18 cellular contexts compared by ENCODE assay signal in the genomic region with DNA sequence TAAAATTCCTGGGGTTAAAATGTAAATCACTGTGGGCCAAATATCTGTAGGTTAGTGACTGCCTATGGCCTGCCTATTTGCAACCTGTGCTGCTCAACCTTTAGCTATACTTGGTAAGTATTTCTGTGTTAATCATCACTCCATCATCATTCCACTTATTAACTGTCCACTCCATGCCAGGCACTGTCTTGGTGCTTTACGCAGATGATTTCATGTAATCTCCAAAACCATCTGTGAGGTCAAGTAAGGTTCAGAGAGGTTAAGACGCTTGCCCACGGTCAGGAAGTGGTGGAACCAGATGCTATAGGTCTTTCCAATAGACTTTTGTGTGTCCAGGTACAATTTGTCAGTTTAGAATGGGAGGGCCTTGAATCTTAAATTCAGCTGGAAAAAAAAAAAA.
"Had no signal": no experiment of that assay in that cellular context is flagged by ENCODE, and none has a peak within 500 bp of the region (broad histone marks: within the 10 kb centered on the region; RNA-seq: fewer than 3 reads in every experiment).

No MANE protein-coding gene starts in this region.

- DNase-seq: cortex of kidney; dorsolateral prefrontal cortex; effector CD8-positive, alpha-beta T cell; gastrocnemius medialis; heart right ventricle; hypothalamus; kidney glomerular epithelial cell; mammary epithelial cell; mucosa of descending colon; natural killer cell; ovary; stimulated activated naive CD4-positive, alpha-beta T cell treated with Interleukin-2 at 50 U/mL for 16 hours; trophoblast cell had no signal

- H3K4me1 ChIP-seq: gastrocnemius medialis, right atrium auricular region, sigmoid colon had no signal

- H3K27ac Mint-ChIP-seq: natural killer cell had no signal

- H3K36me3 ChIP-seq: gastrocnemius medialis, heart right ventricle, ovary, right atrium auricular region, sigmoid colon had no signal

- FAIRE-seq: islet of Langerhans had no signal

- H3K27ac ChIP-seq: dorsolateral prefrontal cortex, gastrocnemius medialis, heart right ventricle, ovary, right atrium auricular region, sigmoid colon, skin epidermis had no signal

- H3K27me3 ChIP-seq: dorsolateral prefrontal cortex, gastrocnemius medialis, heart right ventricle, ovary, right atrium auricular region, sigmoid colon had no signal

- ATAC-seq: heart right ventricle had no signal

- H3K4me3 ChIP-seq: dorsolateral prefrontal cortex, gastrocnemius medialis, heart right ventricle, mucosa of descending colon, ovary, right atrium auricular region, sigmoid colon, skin epidermis had no signal

- H3K9me3 ChIP-seq: gastrocnemius medialis, heart right ventricle, mucosa of descending colon, ovary, right atrium auricular region, sigmoid colon had no signal

- H3K36me3 Mint-ChIP-seq: natural killer cell had no signal

- H3K4me3 Mint-ChIP-seq: natural killer cell, neural crest cell had no signal

- H3K9me3 Mint-ChIP-seq: natural killer cell, neural crest cell had no signal
